1 cellular context compared by ENCODE assay signal in genomic region chr7:129777195-129777844, GRCh38.
TF ChIP-seq lines count a peak whose summit lies in the region.

No MANE protein-coding gene starts in this region.

TF ChIP-seq in GM23338, 12 proteins besides CTCF, POLR2A, EP300 and RAD21 (continued from another document):
- TF ChIP-seq REST (IDR thresholded peaks at IDR 0.05; ENCODE audit: unreplicated experiment) (no peak), NANOG (IDR thresholded peaks at IDR 0.05; ENCODE audit: borderline replicate concordance) (no peak)
